In genomic region chr19:9675358-9675901, GRCh38 we compare ENCODE assay signal across 8 cellular contexts. TPM values are rescaled to one million over a fixed set of nuclear protein-coding genes. Genes with fewer than 3 reads are reported as not detected.
A peak's percentile ranks its signal among the peaks of the same experiment; 100 is the strongest.
DNase-seq lines count a peak whose midpoint lies in the region; ATAC-seq and TF ChIP-seq lines count a peak whose summit lies in the region.
"Not testable (repeated sequence)": the region's sequence is repeated elsewhere in the genome, so short reads cannot be mapped to it uniquely, and the experiment has no call there.

No MANE protein-coding gene starts in this region.

- 67 to 68% methylated on average over 18 to 20 of the region's 20 CpGs for WGBS in ectodermal cell, 2 experiments

- not testable (repeated sequence) for TF ChIP-seq CTCF in OCI-LY7 (conservative IDR thresholded peaks at IDR 0.05; ENCODE audit: low read length); nephron progenitor cell (IDR thresholded peaks at IDR 0.05)

- H3K9me2 ChIP-seq in OCI-LY7 (ENCODE audit: insufficient read depth, low read length), result not testable (repeated sequence)

- TSS peak; percentile 89 for BruUV-seq in OCI-LY7 (replicated peaks; lab: Mats Ljungman, UMichigan)

- peaks cover 14 to 42% of the 10 kb centered on the region in 2 experiments for H3K9me3 ChIP-seq in CD4-positive, CD25-positive, alpha-beta regulatory T cell (ENCODE audit: control insufficient read depth in 2 of 2, low read length in 2 of 2)
- H3K9me3 ChIP-seq in OCI-LY7 (ENCODE audit: low read length) (peaks cover 24% of the 10 kb centered on the region), iPS-15b (ENCODE audit: control insufficient read depth, insufficient read depth, low read length) (peaks cover 10% of the 10 kb centered on the region)
- H3K9me3 ChIP-seq in ectodermal cell (ENCODE audit: control insufficient read depth, low read length), result not testable (repeated sequence)

- H3K27me3 ChIP-seq in CD4-positive, CD25-positive, alpha-beta regulatory T cell (ENCODE audit: control insufficient read depth, insufficient read depth, low read length); ectodermal cell (ENCODE audit: control insufficient read depth, insufficient read depth, low read length, poor library complexity, severe bottlenecking); iPS-15b (ENCODE audit: control insufficient read depth, insufficient read depth, low read length): not testable (repeated sequence)

- H3K9ac ChIP-seq in iPS-15b (ENCODE audit: low read depth, low read length), result peak overlapping the region; percentile 99

- peak overlapping the region; percentile 64 for H3K4me2 ChIP-seq in OCI-LY7 (ENCODE audit: low read length)

- H4K20me1 ChIP-seq in OCI-LY7 (ENCODE audit: insufficient read depth, low read length), result not testable (repeated sequence)

- H2AFZ ChIP-seq in OCI-LY7 (ENCODE audit: low read length), result peak overlapping the region; percentile 92

- H3K9me3 Mint-ChIP-seq in CD4-positive, CD25-positive, alpha-beta regulatory T cell, result peaks cover 1 to 35% (median 13%) of the 10 kb centered on the region in 7 donors
- H3K9me3 Mint-ChIP-seq in activated T-helper 17 cell treated with anti-CD3 and anti-CD28 coated beads, Interleukin-2, amount 50 U/mL, for 72 hours, result peaks cover 16% of the 10 kb centered on the region
- peaks cover 73% of the 10 kb centered on the region for H3K9me3 Mint-ChIP-seq in nephron progenitor cell

- CTCF ChIA-PET in HEK293T (lab: Yijun Ruan, JAX); OCI-LY7 (lab: Charles Lee; ENCODE audit: unreplicated experiment): not testable (repeated sequence)

- peaks cover 25% of the 10 kb centered on the region for H3K36me3 Mint-ChIP-seq in CD4-positive, CD25-positive, alpha-beta regulatory T cell
- H3K36me3 Mint-ChIP-seq in activated T-helper 17 cell treated with anti-CD3 and anti-CD28 coated beads, Interleukin-2, amount 50 U/mL, for 72 hours (ENCODE audit: low read depth), result peaks cover 48% of the 10 kb centered on the region
- peaks cover 61% of the 10 kb centered on the region for H3K36me3 Mint-ChIP-seq in nephron progenitor cell (ENCODE audit: low read depth)

- peak overlapping the region; percentile 98 to 99 (median 99) for H3K27ac Mint-ChIP-seq in CD4-positive, CD25-positive, alpha-beta regulatory T cell
- H3K27ac Mint-ChIP-seq in activated T-helper 17 cell treated with anti-CD3 and anti-CD28 coated beads, Interleukin-2, amount 50 U/mL, for 72 hours, result peak overlapping the region; percentile 94
- H3K27ac Mint-ChIP-seq in nephron progenitor cell, result peak overlapping the region; percentile 100

- H3K4me1 Mint-ChIP-seq in CD4-positive, CD25-positive, alpha-beta regulatory T cell, result peaks cover 5 to 22% (median 12%) of the 10 kb centered on the region in 4 donors
- H3K4me1 Mint-ChIP-seq in activated T-helper 17 cell treated with anti-CD3 and anti-CD28 coated beads, Interleukin-2, amount 50 U/mL, for 72 hours, result peaks cover 21% of the 10 kb centered on the region
- H3K4me1 Mint-ChIP-seq in nephron progenitor cell, result not testable (repeated sequence)

- H3K36me3 ChIP-seq in CD4-positive, CD25-positive, alpha-beta regulatory T cell (ENCODE audit: control insufficient read depth, insufficient read depth, low read length), result peaks cover 10% of the 10 kb centered on the region
- H3K36me3 ChIP-seq in OCI-LY7 (ENCODE audit: insufficient read depth, low read length) (peaks cover 38% of the 10 kb centered on the region), ectodermal cell (ENCODE audit: control insufficient read depth, insufficient read depth, low read length) (peaks cover 22% of the 10 kb centered on the region)
- not testable (repeated sequence) for H3K36me3 ChIP-seq in iPS-15b (ENCODE audit: control insufficient read depth, insufficient read depth, low read length)

- not testable (repeated sequence) for ATAC-seq in CD4-positive, CD25-positive, alpha-beta regulatory T cell (ENCODE audit: low read depth in 2 of 2)
- ATAC-seq in activated T-helper 17 cell treated with anti-CD3 and anti-CD28 coated beads, Interleukin-2, amount 50 U/mL, for 72 hours (replicated peaks), result peak; percentile 54

- H3K4me3 ChIP-seq in CD4-positive, CD25-positive, alpha-beta regulatory T cell (ENCODE audit: low read depth, low read length), result peak overlapping the region; percentile 88
- H3K4me3 ChIP-seq in OCI-LY7 (ENCODE audit: low read depth, low read length, poor library complexity, severe bottlenecking) (peak overlapping the region; percentile 75), ectodermal cell (ENCODE audit: insufficient read depth, low read depth, low read length) (peak overlapping the region; percentile 62), iPS-15b (ENCODE audit: low read depth, low read length) (peak overlapping the region; percentile 94)

- not testable (repeated sequence) for DNase-seq in CD4-positive, CD25-positive, alpha-beta regulatory T cell; HEK293T (ENCODE audit: extremely low spot score); OCI-LY7 (ENCODE audit: low spot score); nephron progenitor cell
- DNase-seq in substantia nigra (lab: John Stamatoyannopoulos, UW), result peak in 1 of 49 donors; percentile 39

- intact Hi-C loops in OCI-LY7 (cut with micrococcal nuclease; ENCODE audit: unreplicated experiment), result loop anchor here (2.0 kb wide), 1 partner anchor 93 kb away; the partner anchor contains the start of gene ZNF846

- peaks cover 29% of the 10 kb centered on the region for H3K79me2 ChIP-seq in OCI-LY7 (ENCODE audit: insufficient read depth, low read depth, low read length)

- peak overlapping the region; percentile 81 for H3K27ac ChIP-seq in CD4-positive, CD25-positive, alpha-beta regulatory T cell (ENCODE audit: insufficient read depth, low read length, poor library complexity, severe bottlenecking)
- H3K27ac ChIP-seq in OCI-LY7 (ENCODE audit: low read depth, low read length, poor library complexity, severe bottlenecking) (peak overlapping the region; percentile 55), ectodermal cell (ENCODE audit: insufficient read depth, low read depth, low read length, poor library complexity, severe bottlenecking) (peak overlapping the region; percentile 97), substantia nigra (ENCODE audit: low read depth, low read length, poor library complexity, severe bottlenecking) (peak overlapping the region; percentile 94)

- H3K4me3 Mint-ChIP-seq in CD4-positive, CD25-positive, alpha-beta regulatory T cell, result peak overlapping the region; percentile 96 to 98 (median 98)
- peak overlapping the region; percentile 74 for H3K4me3 Mint-ChIP-seq in activated T-helper 17 cell treated with anti-CD3 and anti-CD28 coated beads, Interleukin-2, amount 50 U/mL, for 72 hours
- H3K4me3 Mint-ChIP-seq in nephron progenitor cell, result peak overlapping the region; percentile 91

- H3K4me1 ChIP-seq in CD4-positive, CD25-positive, alpha-beta regulatory T cell (ENCODE audit: control insufficient read depth, insufficient read depth, low read length, poor library complexity, severe bottlenecking); OCI-LY7 (ENCODE audit: insufficient read depth, low read length, poor library complexity, severe bottlenecking); ectodermal cell (ENCODE audit: control insufficient read depth, insufficient read depth, low read length); iPS-15b (ENCODE audit: control insufficient read depth, insufficient read depth, low read length): not testable (repeated sequence)

- not testable (repeated sequence) for H3K27me3 Mint-ChIP-seq in CD4-positive, CD25-positive, alpha-beta regulatory T cell; activated T-helper 17 cell treated with anti-CD3 and anti-CD28 coated beads, Interleukin-2, amount 50 U/mL, for 72 hours; nephron progenitor cell (ENCODE audit: low read depth, poor library complexity)

- POLR2A ChIA-PET in HEK293T (lab: Yijun Ruan, JAX), result interaction anchor here (0.7 kb wide), 1 partner anchor 93 kb away, joined by 4 read pairs; the partner anchor contains the start of gene ZNF846
- POLR2A ChIA-PET in OCI-LY7 (lab: Charles Lee), result not testable (repeated sequence)

TF ChIP-seq in HEK293T, 16 proteins besides CTCF, POLR2A, EP300 and RAD21:
- peak; percentile 79 for TF ChIP-seq ZNF384 (IDR thresholded peaks at IDR 0.05)

RNA-seq across cellular contexts. Expression of gene ZNF562, which starts 0.5 kb away (rescaled TPM):
- total RNA-seq in CD4-positive, CD25-positive, alpha-beta regulatory T cell, result 13.5 TPM
- polyA plus RNA-seq in CD4-positive, CD25-positive, alpha-beta regulatory T cell, result 1 to 10 TPM; 2.0 to 5.0 (median 3.3) TPM
- total RNA-seq in OCI-LY7 (2014; rRNA removed; shearing (Covaris generic)), result 14.9 and 18.1 TPM in 2 replicates
- 16.8 and 17.3 TPM in 2 replicates for total RNA-seq in OCI-LY7 (2022)
- total RNA-seq in activated T-helper 17 cell treated with anti-CD3 and anti-CD28 coated beads, Interleukin-2, amount 50 U/mL, for 72 hours, result 10 to 100 TPM; 39.3 to 53.2 TPM
- polyA plus RNA-seq in ectodermal cell (2013, experiment 1 of 4), result 27.8 TPM
- 31.0 TPM for polyA plus RNA-seq in ectodermal cell (2013, experiment 2 of 4)
- polyA plus RNA-seq in ectodermal cell (2013, experiment 3 of 4), result 22.1 TPM
- polyA plus RNA-seq in ectodermal cell (2013, experiment 4 of 4), result 23.9 TPM

RNA-seq across cellular contexts. Expression of gene ZNF561, which starts 54.4 kb away (rescaled TPM):
- total RNA-seq in CD4-positive, CD25-positive, alpha-beta regulatory T cell, result 36.6 TPM
- 10 to 100 TPM; 17.0 to 25.2 (median 22.8) TPM for polyA plus RNA-seq in CD4-positive, CD25-positive, alpha-beta regulatory T cell
- 14.9 and 17.3 TPM in 2 replicates for total RNA-seq in OCI-LY7 (2014; rRNA removed; shearing (Covaris generic))
- 22.2 and 25.3 TPM in 2 replicates for total RNA-seq in OCI-LY7 (2022)
- 10 to 100 TPM; 26.1 to 32.2 TPM for total RNA-seq in activated T-helper 17 cell treated with anti-CD3 and anti-CD28 coated beads, Interleukin-2, amount 50 U/mL, for 72 hours
- polyA plus RNA-seq in ectodermal cell (2013, experiment 1 of 4), result 48.3 TPM
- polyA plus RNA-seq in ectodermal cell (2013, experiment 2 of 4), result 46.5 TPM
- 36.3 TPM for polyA plus RNA-seq in ectodermal cell (2013, experiment 3 of 4)
- 48.7 TPM for polyA plus RNA-seq in ectodermal cell (2013, experiment 4 of 4)
